19 cellular contexts compared by ENCODE assay signal in the genomic region with DNA sequence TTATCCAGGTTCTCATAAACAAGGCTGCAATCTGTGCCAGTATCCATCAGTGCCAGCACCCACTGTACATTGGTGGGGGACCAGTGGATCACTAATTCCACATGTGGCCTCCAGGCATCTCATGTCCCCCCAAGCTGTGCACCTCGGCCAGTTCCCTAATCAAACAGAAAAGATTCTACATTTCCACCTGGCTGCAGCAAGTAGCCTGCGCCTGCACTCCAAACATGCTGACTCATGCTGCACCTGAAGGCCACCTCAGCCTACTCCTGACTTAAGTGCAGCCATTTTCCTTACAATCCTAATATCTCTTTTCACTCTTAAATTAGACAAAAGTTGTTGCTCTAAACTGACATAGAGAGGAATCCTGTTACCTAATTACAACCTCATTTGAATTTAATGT.
"Had no signal": no experiment of that assay in that cellular context is flagged by ENCODE, and none has a peak within 500 bp of the region (broad histone marks: within the 10 kb centered on the region; RNA-seq: fewer than 3 reads in every experiment).

No MANE protein-coding gene starts in this region.

- H3K4me1 Mint-ChIP-seq: activated naive CD4-positive, alpha-beta T cell treated with anti-CD3 and anti-CD28 coated beads, Interleukin-2, amount 50 U/mL, for 24 hours; brain; naive B cell had no signal

- H3K27ac ChIP-seq: foreskin keratinocyte, lower lobe of right lung, prostate gland, spleen, thoracic aorta, vagina had no signal

- H3K27ac Mint-ChIP-seq: activated naive CD4-positive, alpha-beta T cell treated with anti-CD3 and anti-CD28 coated beads, Interleukin-2, amount 50 U/mL, for 24 hours; brain; naive B cell; type B pancreatic cell had no signal

- H3K4me3 Mint-ChIP-seq: activated naive CD4-positive, alpha-beta T cell treated with anti-CD3 and anti-CD28 coated beads, Interleukin-2, amount 50 U/mL, for 24 hours; brain; naive B cell; type B pancreatic cell had no signal

- H3K9me3 ChIP-seq: prostate gland, thoracic aorta, vagina had no signal

- H3K4me1 ChIP-seq: lower lobe of right lung, prostate gland, spleen, vagina had no signal

- H3K27me3 ChIP-seq: foreskin keratinocyte, spleen, vagina had no signal

- FAIRE-seq: kidney had no signal

- H3K4me3 ChIP-seq: lower lobe of right lung, prostate gland, spleen, thoracic aorta, vagina had no signal

- H3K36me3 ChIP-seq: lower lobe of right lung, prostate gland, spleen, thoracic aorta, vagina had no signal

- DNase-seq: activated gamma-delta T cell treated with Interleukin-2 at 50 U/mL for 16 hours; activated T-cell treated with anti-CD3 and anti-CD28 coated beads, Interleukin-2, amount 50 U/mL, for 1 hour; aorta; central memory CD4-positive, alpha-beta T cell; dermis blood vessel endothelial cell; effector CD8-positive, alpha-beta T cell; foreskin keratinocyte; kidney; lower lobe of right lung; naive B cell; spleen; stimulated activated CD4-positive, alpha-beta T cell treated with anti-CD3 and anti-CD28 coated beads, Interleukin-4, amount 100 ng/mL, for 1 hour; stimulated activated naive CD4-positive, alpha-beta T cell had no signal

- H3K36me3 Mint-ChIP-seq: activated naive CD4-positive, alpha-beta T cell treated with anti-CD3 and anti-CD28 coated beads, Interleukin-2, amount 50 U/mL, for 24 hours; brain; naive B cell; type B pancreatic cell had no signal

- ATAC-seq: foreskin keratinocyte, lower lobe of right lung had no signal

- H3K27me3 Mint-ChIP-seq: activated naive CD4-positive, alpha-beta T cell treated with anti-CD3 and anti-CD28 coated beads, Interleukin-2, amount 50 U/mL, for 24 hours; brain; naive B cell; type B pancreatic cell had no signal
